Comparison of ENCODE assay signal across 10 cellular contexts in the genomic region with DNA sequence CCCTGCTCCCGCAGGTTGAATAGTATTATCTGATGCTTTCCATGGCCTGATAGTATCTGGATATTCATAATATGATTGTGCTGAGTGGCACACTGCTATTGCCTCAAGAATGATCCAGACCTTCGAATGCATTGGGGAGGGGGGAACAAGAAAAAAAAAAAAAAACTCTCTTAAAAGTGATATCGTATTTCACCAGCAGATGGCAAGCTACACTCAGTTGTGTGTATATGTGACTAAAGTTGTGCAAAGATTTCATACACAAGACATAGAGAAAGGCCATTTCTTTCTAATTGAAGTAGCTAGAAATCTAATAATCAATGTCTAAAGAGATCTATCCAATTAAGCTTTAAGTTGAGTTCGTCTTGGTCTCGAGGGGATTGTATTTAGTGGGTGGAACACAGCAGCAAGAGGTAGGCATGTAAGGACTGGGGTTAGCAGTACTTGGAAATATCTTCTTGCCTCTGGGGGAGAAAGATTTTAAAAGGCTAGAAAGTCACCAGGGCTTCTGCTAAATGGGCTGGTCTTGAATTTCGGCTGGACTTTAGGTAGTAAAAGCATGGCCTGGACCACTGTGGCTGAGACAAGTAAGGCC. TPM values are rescaled to one million over a fixed set of nuclear protein-coding genes. Genes with fewer than 3 reads are reported as not detected.
DNase-seq lines count a peak whose midpoint lies in the region; ATAC-seq, FAIRE-seq and TF ChIP-seq lines count a peak whose summit lies in the region.
"Had no signal": no experiment of that assay in that cellular context is flagged by ENCODE, and none has a peak within 500 bp of the region (broad histone marks: within the 10 kb centered on the region; RNA-seq: fewer than 3 reads in every experiment).

No MANE protein-coding gene starts in this region.

- no peaks in the 10 kb centered on the region for H3K9me3 Mint-ChIP-seq in osteocyte (ENCODE audit: unreplicated experiment)

- H2AFZ ChIP-seq in OCI-LY3 (ENCODE audit: low read depth, low read length), result no peak overlapping the region; the same call in 1 of the 2 replicates

- ATAC-seq in HG02623 (IDR thresholded peaks at IDR 0.05; ENCODE audit: unreplicated experiment), result no peak
- ATAC-seq in HG02763 (IDR thresholded peaks at IDR 0.05; ENCODE audit: unreplicated experiment), result no peak

- H4K20me1 ChIP-seq in OCI-LY3 (ENCODE audit: insufficient read depth, low read length), result no peaks in the 10 kb centered on the region

- H3K79me2 ChIP-seq in OCI-LY3 (ENCODE audit: low read length), result no peaks in the 10 kb centered on the region

- H3K4me3 Mint-ChIP-seq in osteocyte (ENCODE audit: unreplicated experiment), result no peak overlapping the region

- FAIRE-seq in H54 (lab: Jason Lieb, UNC), result peak; percentile 74

- H3K9me3 ChIP-seq in OCI-LY3 (ENCODE audit: insufficient read depth, low read length), result no peaks in the 10 kb centered on the region

- H3K36me3 Mint-ChIP-seq in osteocyte (ENCODE audit: unreplicated experiment), result no peaks in the 10 kb centered on the region

- peaks cover 7% of the 10 kb centered on the region for H3K4me1 Mint-ChIP-seq in osteocyte (ENCODE audit: unreplicated experiment)

- H3K4me3 ChIP-seq in OCI-LY3 (ENCODE audit: low read length), result peak overlapping the region; percentile 26

- H3K27ac Mint-ChIP-seq in osteocyte (ENCODE audit: unreplicated experiment), result no peak overlapping the region

- peaks cover 26% of the 10 kb centered on the region for H3K27me3 ChIP-seq in OCI-LY3 (ENCODE audit: low read depth, low read length)

- TF ChIP-seq CTCF in OCI-LY3 (IDR thresholded peaks at IDR 0.05; ENCODE audit: low read depth, low read length), result peak; percentile 73
- peak; percentile 70 for TF ChIP-seq CTCF in osteocyte (IDR thresholded peaks at IDR 0.05)

- no peaks in the 10 kb centered on the region for H3K36me3 ChIP-seq in OCI-LY3 (replicated peaks; ENCODE audit: low read depth, low read length)

- peak; percentile 38 for DNase-seq in AML-193 (lab: John Stamatoyannopoulos, UW)
- no peak for DNase-seq in H54 (ENCODE audit: insufficient read length, low spot score)
- peak; percentile 53 to 69 for DNase-seq in erythroblast (lab: John Stamatoyannopoulos, UW)
- no peak for DNase-seq in osteocyte (ENCODE audit: extremely low spot score, unreplicated experiment)
- DNase-seq in ureter (ENCODE audit: low spot score), result no peak

- TF ChIP-seq POLR2A in H54 (IDR thresholded peaks at IDR 0.05; ENCODE audit: low read depth, low read length) (no peak), erythroblast (IDR thresholded peaks at IDR 0.05; ENCODE audit: low read length) (no peak)

- no peaks in the 10 kb centered on the region for H3K4me1 ChIP-seq in OCI-LY3 (ENCODE audit: low read length)

- H3K4me2 ChIP-seq in OCI-LY3 (ENCODE audit: low read length), result peak overlapping the region; percentile 49

- no peak overlapping the region for H3K27ac ChIP-seq in OCI-LY3 (ENCODE audit: low read length)

- H3K27me3 Mint-ChIP-seq in osteocyte (ENCODE audit: unreplicated experiment), result peaks cover 31% of the 10 kb centered on the region

- no peak overlapping the region for H3K9ac ChIP-seq in OCI-LY3 (ENCODE audit: low read length)

RNA-seq across cellular contexts. Expression of a gene that starts 15.3 kb away (rescaled TPM):
- total RNA-seq in osteocyte (0.16 TPM in 1 of 2 replicates, not detected in the other), ureter (1.9 TPM)
- total RNA-seq: glomerular endothelial cell had no signal

RNA-seq across cellular contexts. Expression of a gene that starts 19.1 kb away (rescaled TPM):
- 14.6 and 16.6 TPM in 2 replicates for total RNA-seq in osteocyte
- total RNA-seq in ureter, result 20.1 TPM

RNA-seq across cellular contexts. Expression of a gene that starts 52.9 kb away (rescaled TPM):
- not detected in 2 replicates for total RNA-seq in osteocyte
- total RNA-seq in ureter, result 1.5 TPM
- total RNA-seq: glomerular endothelial cell, temporal lobe had no signal

Comparison
In these comparisons a context has a peak if more than half of its experiments do, and no peak if none do; other contexts are left out.
1. DNase-seq: peak in AML-193 (2 of 2) and erythroblast (2 of 2); none in H54 (single experiment), osteocyte (single experiment) and ureter (single experiment).